Comparison of ENCODE assay signal across 24 cellular contexts in the genomic region with DNA sequence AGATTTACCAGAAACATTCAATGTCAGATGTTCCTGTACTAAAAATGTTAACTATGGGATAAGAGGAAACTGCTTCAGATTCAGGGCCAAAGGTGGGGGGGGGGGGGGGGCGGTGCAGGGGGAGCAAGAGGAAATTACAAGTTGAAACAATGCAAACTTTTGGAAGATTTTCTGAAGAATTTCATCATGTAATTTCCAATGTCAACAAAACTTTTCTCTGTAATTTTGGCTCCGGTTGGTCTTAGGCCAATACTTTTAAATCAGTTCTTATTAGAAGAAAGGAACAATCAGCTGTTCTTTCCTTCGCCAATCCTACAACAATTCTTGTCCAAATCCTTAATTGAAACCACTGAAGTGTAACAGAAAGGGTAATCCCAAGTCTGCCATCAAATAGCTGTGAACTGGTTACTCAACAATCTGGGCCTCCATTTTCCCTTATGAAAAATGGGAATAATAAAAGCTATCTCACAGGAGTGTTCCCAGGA. TPM values are rescaled to one million over a fixed set of nuclear protein-coding genes. Genes with fewer than 3 reads are reported as not detected.
DNase-seq lines count a peak whose midpoint lies in the region; ATAC-seq, FAIRE-seq and TF ChIP-seq lines count a peak whose summit lies in the region.
"Had no signal": no experiment of that assay in that cellular context is flagged by ENCODE, and none has a peak within 500 bp of the region (broad histone marks: within the 10 kb centered on the region; RNA-seq: fewer than 3 reads in every experiment).

No MANE protein-coding gene starts in this region.

- no peak for TF ChIP-seq POLR2A in endothelial cell of umbilical vein (IDR thresholded peaks at IDR 0.05; ENCODE audit: low read depth, low read length)

- no TSS peak for BruUV-seq in endothelial cell of umbilical vein (replicated peaks; lab: Mats Ljungman, UMichigan)

- ATAC-seq in heart right ventricle (peak in 4 of 8 donors; percentile 27 to 63 (median 44)), left ventricle myocardium superior (no peak), upper lobe of right lung (no peak), GM19035 (IDR thresholded peaks at IDR 0.05; ENCODE audit: unreplicated experiment) (no peak), HG02981 (IDR thresholded peaks at IDR 0.05; ENCODE audit: unreplicated experiment) (no peak)
- ATAC-seq in naive thymus-derived CD8-positive, alpha-beta T cell: no peak
- ATAC-seq: gastrocnemius medialis had no signal

- no peak overlapping the region for H2AFZ ChIP-seq in endothelial cell of umbilical vein (ENCODE audit: low read depth, low read length)

- DNase-seq in heart right ventricle (no peak), left ventricle myocardium superior (no peak), endothelial cell of umbilical vein (ENCODE audit: low read depth, low spot score) (peak; percentile 89), lung microvascular endothelial cell (ENCODE audit: low read depth in 2 of 2) (peak; percentile 85 to 91), upper lobe of right lung (no peak)
- DNase-seq in naive thymus-derived CD8-positive, alpha-beta T cell: no peak
- DNase-seq: ACHN; activated CD4-positive, alpha-beta T cell treated with anti-CD3 and anti-CD28 coated beads, Interleukin-2, amount 50 U/mL, for 1 hour; activated T-cell treated with anti-CD3 and anti-CD28 coated beads, Interleukin-2, amount 50 U/mL, for 24 hours; amygdala; COR-L47; gastrocnemius medialis; islet precursor cell; NCI-H1105 treated with DMSO at 0.1 percent for 48 hours; SIG-M5; T1000; testis had no signal

- H3K36me3 Mint-ChIP-seq in naive thymus-derived CD8-positive, alpha-beta T cell: peaks cover 0 to 23% (median 3%) of the 10 kb centered on the region in 3 donors

- peak overlapping the region; percentile 81 for H3K4me2 ChIP-seq in endothelial cell of umbilical vein (ENCODE audit: insufficient read depth, low read length)
- H3K4me2 ChIP-seq: KMS-11 had no signal

- H3K27ac Mint-ChIP-seq in naive thymus-derived CD8-positive, alpha-beta T cell: peak overlapping the region in 2 of 10 donors; percentile 14 to 47
- H3K27ac Mint-ChIP-seq: activated T-cell treated with anti-CD3 and anti-CD28 coated beads, Interleukin-2, amount 50 U/mL, for 24 hours; dendritic cell treated with granulocyte-macrophage colony-stimulating factor and Interleukin-4, amounts not matched to agents 40 ng/mL and 50 ng/mL, for 4 days; progenitor cell of endocrine pancreas had no signal

- H3K9me1 ChIP-seq in endothelial cell of umbilical vein (replicated peaks; ENCODE audit: control insufficient read depth, extremely low read depth, insufficient read depth, low read length): no peaks in the 10 kb centered on the region

- H3K4me3 ChIP-seq in heart right ventricle: peak overlapping the region in 1 of 10 donors; percentile 0
- peak overlapping the region in 1 of 3 experiments; percentile 11 for H3K4me3 ChIP-seq in endothelial cell of umbilical vein (replicated peaks in 1 of 3; ENCODE audit: insufficient read depth in 1 of 3, low read depth in 1 of 3, low read length in 3 of 3)
- H3K4me3 ChIP-seq in upper lobe of right lung: no peak overlapping the region
- H3K4me3 ChIP-seq: gastrocnemius medialis, testis had no signal

- H3K9me3 ChIP-seq in heart right ventricle (no peaks in the 10 kb centered on the region), endothelial cell of umbilical vein (replicated peaks; ENCODE audit: control insufficient read depth, insufficient read depth, low read length) (no peaks in the 10 kb centered on the region), upper lobe of right lung (no peaks in the 10 kb centered on the region)
- H3K9me3 ChIP-seq: gastrocnemius medialis, testis had no signal

- peaks cover 11 to 54% (median 27%) of the 10 kb centered on the region in 4 donors for H3K4me1 Mint-ChIP-seq in naive thymus-derived CD8-positive, alpha-beta T cell

- H3K27me3 ChIP-seq in heart right ventricle: no peaks in the 10 kb centered on the region
- H3K27me3 ChIP-seq in endothelial cell of umbilical vein (ENCODE audit: control insufficient read depth in 2 of 2, insufficient read depth in 2 of 2, low read length in 2 of 2): no peaks in the 10 kb centered on the region
- no peaks in the 10 kb centered on the region for H3K27me3 ChIP-seq in upper lobe of right lung
- H3K27me3 ChIP-seq: gastrocnemius medialis, testis had no signal

- FAIRE-seq in endothelial cell of umbilical vein (lab: Jason Lieb, UNC): peak; percentile 76
- FAIRE-seq: G401.6 had no signal

- H4K20me1 ChIP-seq in endothelial cell of umbilical vein (replicated peaks; ENCODE audit: control insufficient read depth, extremely low read depth, insufficient read depth, low read length): no peaks in the 10 kb centered on the region

- H3K4me1 ChIP-seq in heart right ventricle (peaks cover 7 to 58% (median 39%) of the 10 kb centered on the region in 9 donors), endothelial cell of umbilical vein (ENCODE audit: control insufficient read depth, extremely low read depth, insufficient read depth, low read length) (peaks cover 31% of the 10 kb centered on the region), upper lobe of right lung (peaks cover 15% of the 10 kb centered on the region)

- H3K36me3 ChIP-seq in heart right ventricle (peaks cover 0 to 17% (median 3%) of the 10 kb centered on the region in 9 donors), endothelial cell of umbilical vein (ENCODE audit: control insufficient read depth in 2 of 2, extremely low read depth in 1 of 2, insufficient read depth in 2 of 2, low read length in 2 of 2) (no peaks in the 10 kb centered on the region), upper lobe of right lung (no peaks in the 10 kb centered on the region)
- H3K36me3 ChIP-seq: gastrocnemius medialis had no signal

- POLR2A ChIA-PET in endothelial cell of umbilical vein (lab: Charles Lee): no interaction called here
- POLR2A ChIA-PET in naive thymus-derived CD8-positive, alpha-beta T cell (lab: Charles Lee): no interaction called here

- peak overlapping the region; percentile 45 for H3K9ac ChIP-seq in endothelial cell of umbilical vein (replicated peaks; ENCODE audit: extremely low read depth, insufficient read depth, low read length)
- H3K9ac ChIP-seq: KMS-11 had no signal

- WGBS in heart right ventricle, 2 donors: 34 to 62% methylated on average over 3 of the region's 3 CpGs

- H3K9me3 Mint-ChIP-seq in naive thymus-derived CD8-positive, alpha-beta T cell: no peaks in the 10 kb centered on the region
- H3K9me3 Mint-ChIP-seq: activated T-cell treated with anti-CD3 and anti-CD28 coated beads, Interleukin-2, amount 50 U/mL, for 24 hours; dendritic cell treated with granulocyte-macrophage colony-stimulating factor and Interleukin-4, amounts not matched to agents 40 ng/mL and 50 ng/mL, for 4 days had no signal

- H3K4me3 Mint-ChIP-seq in naive thymus-derived CD8-positive, alpha-beta T cell: no peak overlapping the region
- H3K4me3 Mint-ChIP-seq: activated T-cell treated with anti-CD3 and anti-CD28 coated beads, Interleukin-2, amount 50 U/mL, for 24 hours; dendritic cell treated with granulocyte-macrophage colony-stimulating factor and Interleukin-4, amounts not matched to agents 40 ng/mL and 50 ng/mL, for 4 days had no signal

- no peaks in the 10 kb centered on the region for H3K27me3 Mint-ChIP-seq in naive thymus-derived CD8-positive, alpha-beta T cell
- H3K27me3 Mint-ChIP-seq: activated T-cell treated with anti-CD3 and anti-CD28 coated beads, Interleukin-2, amount 50 U/mL, for 24 hours; dendritic cell treated with granulocyte-macrophage colony-stimulating factor and Interleukin-4, amounts not matched to agents 40 ng/mL and 50 ng/mL, for 4 days; progenitor cell of endocrine pancreas had no signal

- H3K79me2 ChIP-seq in endothelial cell of umbilical vein (ENCODE audit: control insufficient read depth, insufficient read depth, low read length): peaks cover 40% of the 10 kb centered on the region

- CTCF ChIA-PET in endothelial cell of umbilical vein (lab: Charles Lee): interaction anchor here (0.9 to 2.1 kb wide), 15 partner anchors 10 to 254 kb away, joined by 3 to 8 read pairs (median 4); a partner anchor contains a TSS

- H3K27ac ChIP-seq in heart right ventricle (peak overlapping the region in 7 of 10 donors; percentile 1 to 82 (median 26)), endothelial cell of umbilical vein (ENCODE audit: insufficient read depth, low read depth, low read length) (peak overlapping the region; percentile 71), upper lobe of right lung (peak overlapping the region; percentile 65)
- H3K27ac ChIP-seq: HL-60, KMS-11 had no signal

- no peak for TF ChIP-seq CTCF in heart right ventricle (IDR thresholded peaks at IDR 0.05)
- TF ChIP-seq CTCF in endothelial cell of umbilical vein (IDR thresholded peaks at IDR 0.05; ENCODE audit: extremely low read depth in 1 of 2, insufficient read depth in 1 of 2, low read depth in 1 of 2, low read length in 2 of 2): no peak
- no peak for TF ChIP-seq CTCF in upper lobe of right lung (IDR thresholded peaks at IDR 0.05)

- dilution Hi-C loops in endothelial cell of umbilical vein (cut with MboI; ENCODE audit: extremely low pct_ligation_motif_present, low sequenced_read_pairs): no loop called here

- intact Hi-C loops in heart right ventricle (cut with DNase I) (no loop called here), left ventricle myocardium superior (cut with micrococcal nuclease) (no loop called here), endothelial cell of umbilical vein (cut with micrococcal nuclease) (loop anchor here (1.0 kb wide), 1 partner anchor 41 kb away; no protein-coding TSS in a partner anchor), upper lobe of right lung (cut with DNase I) (no loop called here)

RNA-seq across cellular contexts. Expression of a gene that starts 13.1 kb away (rescaled TPM):
- total RNA-seq in heart right ventricle (100 to 1,000 TPM in 9 of 10 donors, 10 to 100 TPM in 1; 74.0 to 136 (median 123) TPM), left ventricle myocardium superior (153 TPM), endothelial cell of umbilical vein (31.5 and 48.4 TPM in 2 replicates), lung microvascular endothelial cell (15.7 and 19.2 TPM in 2 replicates), upper lobe of right lung (40.7 TPM)
- polyA plus RNA-seq in heart right ventricle (10 to 100 TPM; 48.9 to 75.8 TPM), endothelial cell of umbilical vein (20.0 and 21.6 TPM in 2 replicates)
- polyA plus RNA-seq in endothelial cell of umbilical vein (2011; cell fraction: cytosol; rRNA removed): 18.4 and 20.4 TPM in 2 replicates
- 76.3 and 86.5 TPM in 2 replicates for polyA plus RNA-seq in endothelial cell of umbilical vein (2011; cell fraction: nucleus; rRNA removed)
- polyA plus RNA-seq in endothelial cell of umbilical vein (2012): 24.9 and 33.9 TPM in 2 replicates
- 42.0 and 57.5 TPM in 2 replicates for polyA minus RNA-seq in endothelial cell of umbilical vein
- 10.2 TPM for polyA minus RNA-seq in endothelial cell of umbilical vein (2011; cell fraction: cytosol; rRNA and poly(A)+ RNA removed)
- polyA minus RNA-seq in endothelial cell of umbilical vein (2011; cell fraction: nucleus; rRNA and poly(A)+ RNA removed): 45.4 and 58.9 TPM in 2 replicates
- total RNA-seq in naive thymus-derived CD8-positive, alpha-beta T cell: 10 to 100 TPM; 54.3 to 57.0 TPM
- polyA plus RNA-seq in naive thymus-derived CD8-positive, alpha-beta T cell: 10 to 100 TPM in 2 of 3 donors, 1 to 10 TPM in 1; 9.6 to 17.5 (median 13.1) TPM

RNA-seq across cellular contexts. Expression of a gene that starts 39.3 kb away (rescaled TPM):
- total RNA-seq in heart right ventricle: under 1 TPM in 4 of 10 donors, not detected in 6; 0.08 to 0.15 (median 0.11) TPM
- under 1 TPM in 1 of 2 donors, not detected in 1; 0.26 TPM for polyA plus RNA-seq in heart right ventricle
- total RNA-seq in left ventricle myocardium superior: 0.12 TPM
- 0.18 TPM in 1 of 2 replicates, not detected in the other for total RNA-seq in endothelial cell of umbilical vein
- polyA plus RNA-seq in endothelial cell of umbilical vein: 0.14 and 0.21 TPM in 2 replicates
- 0.10 and 0.13 TPM in 2 replicates for polyA plus RNA-seq in endothelial cell of umbilical vein (2011; cell fraction: cytosol; rRNA removed)
- 0.10 TPM in 1 of 2 replicates, not detected in the other for polyA plus RNA-seq in endothelial cell of umbilical vein (2011; cell fraction: nucleus; rRNA removed)
- 0.09 TPM in 1 of 2 replicates, not detected in the other for polyA plus RNA-seq in endothelial cell of umbilical vein (2012)
- 0.13 and 0.92 TPM in 2 replicates for polyA minus RNA-seq in endothelial cell of umbilical vein
- not detected for polyA minus RNA-seq in endothelial cell of umbilical vein (2011; cell fraction: cytosol; rRNA and poly(A)+ RNA removed)
- not detected in 2 replicates for polyA minus RNA-seq in endothelial cell of umbilical vein (2011; cell fraction: nucleus; rRNA and poly(A)+ RNA removed)
- not detected in 2 replicates for total RNA-seq in lung microvascular endothelial cell
- total RNA-seq in upper lobe of right lung: 4.1 TPM
- total RNA-seq in naive thymus-derived CD8-positive, alpha-beta T cell: not detected
- polyA plus RNA-seq in naive thymus-derived CD8-positive, alpha-beta T cell: not detected
- total RNA-seq: gastrocnemius medialis, progenitor cell of endocrine pancreas had no signal

RNA-seq across cellular contexts. Expression of a gene that starts 56.7 kb away (rescaled TPM):
- total RNA-seq in heart right ventricle (10 to 100 TPM in 9 of 10 donors, 1 to 10 TPM in 1; 9.6 to 18.8 (median 13.8) TPM), left ventricle myocardium superior (17.7 TPM), endothelial cell of umbilical vein (42.0 and 58.9 TPM in 2 replicates), lung microvascular endothelial cell (6.2 and 7.6 TPM in 2 replicates), upper lobe of right lung (21.7 TPM)
- polyA plus RNA-seq in heart right ventricle (10 to 100 TPM in 1 of 2 donors, 1 to 10 TPM in 1; 4.8 to 15.4 TPM), endothelial cell of umbilical vein (3.2 and 5.3 TPM in 2 replicates)
- 10.9 and 11.7 TPM in 2 replicates for polyA plus RNA-seq in endothelial cell of umbilical vein (2011; cell fraction: cytosol; rRNA removed)
- polyA plus RNA-seq in endothelial cell of umbilical vein (2011; cell fraction: nucleus; rRNA removed): 36.9 and 43.3 TPM in 2 replicates
- polyA plus RNA-seq in endothelial cell of umbilical vein (2012): 23.7 and 31.8 TPM in 2 replicates
- 18.7 and 21.7 TPM in 2 replicates for polyA minus RNA-seq in endothelial cell of umbilical vein
- polyA minus RNA-seq in endothelial cell of umbilical vein (2011; cell fraction: cytosol; rRNA and poly(A)+ RNA removed): 13.5 TPM
- 19.2 and 19.6 TPM in 2 replicates for polyA minus RNA-seq in endothelial cell of umbilical vein (2011; cell fraction: nucleus; rRNA and poly(A)+ RNA removed)
- 10 to 100 TPM; 54.9 to 65.4 TPM for total RNA-seq in naive thymus-derived CD8-positive, alpha-beta T cell
- polyA plus RNA-seq in naive thymus-derived CD8-positive, alpha-beta T cell: 10 to 100 TPM in 1 of 3 donors, 1 to 10 TPM in 2; 4.5 to 17.5 (median 6.0) TPM

Comparison
In these comparisons a context has a peak if more than half of its experiments do, and no peak if none do; other contexts are left out.
1. DNase-seq: peak in endothelial cell of umbilical vein (single experiment) and lung microvascular endothelial cell (2 of 2); none in heart right ventricle (0 of 2), left ventricle myocardium superior (single experiment), upper lobe of right lung (single experiment) and naive thymus-derived CD8-positive, alpha-beta T cell (0 of 10).
2. Peak in every context shown above with its lines, with median percentiles within 50 percentile points of each other: H3K27ac ChIP-seq.